ENCODE assay signal across 10 cellular contexts in the genomic region with DNA sequence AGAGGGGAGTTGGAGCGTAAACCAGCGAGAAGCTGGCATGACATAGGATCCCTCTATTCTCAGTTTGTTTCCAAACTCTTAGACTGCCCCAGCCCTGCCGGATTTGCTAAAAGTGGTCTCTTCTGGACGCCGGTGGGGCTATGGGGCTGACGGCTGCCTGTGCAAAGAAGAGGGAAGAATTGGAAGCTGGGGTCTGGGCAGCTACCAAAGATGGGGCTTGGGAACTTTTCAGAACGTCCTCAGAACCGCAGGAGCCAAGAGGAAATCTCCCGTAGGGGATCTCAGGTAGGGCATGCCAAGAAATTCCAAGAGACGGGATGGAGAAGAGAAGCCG. TPM values are rescaled to one million over a fixed set of nuclear protein-coding genes. Genes with fewer than 3 reads are reported as not detected.
DNase-seq lines count a peak whose midpoint lies in the region; TF ChIP-seq lines count a peak whose summit lies in the region.
"Not testable (repeated sequence)": the region's sequence is repeated elsewhere in the genome, so short reads cannot be mapped to it uniquely, and the experiment has no call there.
"Had no signal": no experiment of that assay in that cellular context is flagged by ENCODE, and none has a peak within 500 bp of the region (broad histone marks: within the 10 kb centered on the region; RNA-seq: fewer than 3 reads in every experiment).

No MANE protein-coding gene starts in this region.

- TF ChIP-seq POLR2A in esophagus muscularis mucosa (IDR thresholded peaks at IDR 0.05; ENCODE audit: low read depth) = not testable (repeated sequence)

- CTCF ChIA-PET in activated CD4-positive, alpha-beta memory T cell treated with anti-CD3 and anti-CD28 coated beads for 36 hours (lab: Charles Lee) = not testable (repeated sequence)

- H3K27me3 Mint-ChIP-seq in activated CD4-positive, alpha-beta memory T cell treated with anti-CD3 and anti-CD28 coated beads for 36 hours = peaks cover 27% of the 10 kb centered on the region
- peaks cover 28% of the 10 kb centered on the region for H3K27me3 Mint-ChIP-seq in activated naive CD4-positive, alpha-beta T cell treated with anti-CD3 and anti-CD28 coated beads, Interleukin-2, amount 50 U/mL, for 24 hours
- peaks cover 68% of the 10 kb centered on the region for H3K27me3 Mint-ChIP-seq in mesothelial cell of epicardium (ENCODE audit: low read depth)

- peak overlapping the region; percentile 82 for H3K4me3 ChIP-seq in SJCRH30
- peak overlapping the region; percentile 47 to 51 (median 49) for H3K4me3 ChIP-seq in esophagus muscularis mucosa

- intact Hi-C loops in activated CD4-positive, alpha-beta memory T cell treated with anti-CD3 and anti-CD28 coated beads for 36 hours (cut with micrococcal nuclease); esophagus muscularis mucosa (cut with DNase I): not testable (repeated sequence)

- H3K4me3 Mint-ChIP-seq in activated CD4-positive, alpha-beta memory T cell treated with anti-CD3 and anti-CD28 coated beads for 36 hours = peak overlapping the region; percentile 55
- peak overlapping the region; percentile 81 for H3K4me3 Mint-ChIP-seq in activated naive CD4-positive, alpha-beta T cell treated with anti-CD3 and anti-CD28 coated beads, Interleukin-2, amount 50 U/mL, for 24 hours
- peak overlapping the region; percentile 23 for H3K4me3 Mint-ChIP-seq in mesothelial cell of epicardium

- POLR2A ChIA-PET in activated CD4-positive, alpha-beta memory T cell treated with anti-CD3 and anti-CD28 coated beads for 36 hours (lab: Charles Lee) = not testable (repeated sequence)

- H3K36me3 Mint-ChIP-seq in activated CD4-positive, alpha-beta memory T cell treated with anti-CD3 and anti-CD28 coated beads for 36 hours; activated naive CD4-positive, alpha-beta T cell treated with anti-CD3 and anti-CD28 coated beads, Interleukin-2, amount 50 U/mL, for 24 hours; mesothelial cell of epicardium: not testable (repeated sequence)

- H3K27ac Mint-ChIP-seq in activated CD4-positive, alpha-beta memory T cell treated with anti-CD3 and anti-CD28 coated beads for 36 hours; mesothelial cell of epicardium: not testable (repeated sequence)
- H3K27ac Mint-ChIP-seq in activated naive CD4-positive, alpha-beta T cell treated with anti-CD3 and anti-CD28 coated beads, Interleukin-2, amount 50 U/mL, for 24 hours = peak overlapping the region; percentile 85

- not testable (repeated sequence) for TF ChIP-seq EP300 in esophagus muscularis mucosa (IDR thresholded peaks at IDR 0.05)

- H3K4me1 ChIP-seq in SJCRH30 = not testable (repeated sequence)
- peaks cover 8 to 35% (median 29%) of the 10 kb centered on the region in 4 donors for H3K4me1 ChIP-seq in esophagus muscularis mucosa

- peaks cover 15% of the 10 kb centered on the region for H3K4me1 Mint-ChIP-seq in activated CD4-positive, alpha-beta memory T cell treated with anti-CD3 and anti-CD28 coated beads for 36 hours (ENCODE audit: low read depth)
- peaks cover 20% of the 10 kb centered on the region for H3K4me1 Mint-ChIP-seq in activated naive CD4-positive, alpha-beta T cell treated with anti-CD3 and anti-CD28 coated beads, Interleukin-2, amount 50 U/mL, for 24 hours
- H3K4me1 Mint-ChIP-seq in mesothelial cell of epicardium = peaks cover 13% of the 10 kb centered on the region

- peak; percentile 15 for DNase-seq in GM10266 (ENCODE audit: extremely low spot score)
- DNase-seq in SJCRH30; activated CD4-positive, alpha-beta memory T cell treated with anti-CD3 and anti-CD28 coated beads for 36 hours; esophagus muscularis mucosa (ENCODE audit: extremely low spot score); mesothelial cell of epicardium (ENCODE audit: low spot score in 2 of 2, unreplicated experiment in 2 of 2): not testable (repeated sequence)
- DNase-seq in stimulated activated CD8-positive, alpha-beta memory T cell treated with anti-CD3 and anti-CD28 coated beads, Interleukin-4, amount 100 ng/mL, for 48 hours = peak; percentile 34

- not testable (repeated sequence) for H3K36me3 ChIP-seq in SJCRH30, esophagus muscularis mucosa

- not testable (repeated sequence) for H3K27me3 ChIP-seq in SJCRH30
- peaks cover 5 to 63% (median 36%) of the 10 kb centered on the region in 4 donors for H3K27me3 ChIP-seq in esophagus muscularis mucosa

- H3K9me3 ChIP-seq in SJCRH30 (replicated peaks); esophagus muscularis mucosa: not testable (repeated sequence)

- not testable (repeated sequence) for H3K9me3 Mint-ChIP-seq in activated CD4-positive, alpha-beta memory T cell treated with anti-CD3 and anti-CD28 coated beads for 36 hours; activated naive CD4-positive, alpha-beta T cell treated with anti-CD3 and anti-CD28 coated beads, Interleukin-2, amount 50 U/mL, for 24 hours; mesothelial cell of epicardium

- peak overlapping the region; percentile 57 for H3K27ac ChIP-seq in SJCRH30
- not testable (repeated sequence) for H3K27ac ChIP-seq in esophagus muscularis mucosa (replicated peaks in 1 of 4)

- not testable (repeated sequence) for TF ChIP-seq CTCF in GM10266 (IDR thresholded peaks at IDR 0.05; ENCODE audit: control insufficient read depth, insufficient read depth, low read depth, missing control alignments); esophagus muscularis mucosa (IDR thresholded peaks at IDR 0.05); mesothelial cell of epicardium (IDR thresholded peaks at IDR 0.05; ENCODE audit: unreplicated experiment)

- WGBS in esophagus muscularis mucosa = 15% methylated on average over 9 of the region's 11 CpGs

RNA-seq across cellular contexts. Expression of a gene that starts 3.1 kb away (rescaled TPM):
- total RNA-seq in SJCRH30 (2014; rRNA removed; shearing (Covaris generic)) = 1.4 TPM in 2 replicates
- total RNA-seq in activated CD4-positive, alpha-beta memory T cell treated with anti-CD3 and anti-CD28 coated beads for 36 hours = not detected
- total RNA-seq in esophagus muscularis mucosa (under 1 TPM; 0.32 to 0.42 (median 0.37) TPM), mesothelial cell of epicardium (0.35 to 0.67 TPM (median 0.38 TPM) in 3 replicates)
- total RNA-seq: activated naive CD4-positive, alpha-beta T cell treated with anti-CD3 and anti-CD28 coated beads, Interleukin-2, amount 50 U/mL, for 72 hours; right lobe of liver; vagina had no signal

Comparison
In these comparisons a context has a peak if more than half of its experiments do, and no peak if none do; other contexts are left out.
1. H3K4me3 Mint-ChIP-seq: peak in every context shown above with its lines; median percentile 81 in activated naive CD4-positive, alpha-beta T cell treated with anti-CD3 and anti-CD28 coated beads, Interleukin-2, amount 50 U/mL, for 24 hours; 55 in activated CD4-positive, alpha-beta memory T cell treated with anti-CD3 and anti-CD28 coated beads for 36 hours; 23 in mesothelial cell of epicardium.